ENCODE assay signal across 3 cellular contexts in genomic region chr4:143156853-143157252, GRCh38.
"Had no signal": no experiment of that assay in that cellular context is flagged by ENCODE, and none has a peak within 500 bp of the region (broad histone marks: within the 10 kb centered on the region; RNA-seq: fewer than 3 reads in every experiment).

No MANE protein-coding gene starts in this region.

- H3K4me3 ChIP-seq: GM12878 had no signal

- ATAC-seq: GM12878 had no signal

- DNase-seq: GDM1, GF-D8 had no signal
